Comparison of ENCODE assay signal across 1 cellular context in genomic region chr12:95648990-95649791, GRCh38.
TF ChIP-seq lines count a peak whose summit lies in the region.

No MANE protein-coding gene starts in this region.

TF ChIP-seq in HepG2, 621 proteins besides CTCF, POLR2A, EP300 and RAD21 (continued from another document):
- TF ChIP-seq HNF1B (CRISPR knock-in tag; IDR thresholded peaks at IDR 0.05) (no peak), ZNF547 (CRISPR knock-in tag; IDR thresholded peaks at IDR 0.05) (no peak), ZNF510 (CRISPR knock-in tag; IDR thresholded peaks at IDR 0.05; ENCODE audit: low read depth) (no peak), MBD4 (IDR thresholded peaks at IDR 0.05; ENCODE audit: borderline replicate concordance, low read length) (no peak), KMT2A (CRISPR knock-in tag; IDR thresholded peaks at IDR 0.05) (no peak), ZNF253 (CRISPR knock-in tag; IDR thresholded peaks at IDR 0.05; ENCODE audit: borderline replicate concordance) (no peak), ZNF496 (CRISPR knock-in tag; IDR thresholded peaks at IDR 0.05; ENCODE audit: insufficient replicate concordance) (no peak), ZNF225 (CRISPR knock-in tag; IDR thresholded peaks at IDR 0.05) (no peak), RXRB (CRISPR knock-in tag; IDR thresholded peaks at IDR 0.05; ENCODE audit: borderline replicate concordance) (peak; percentile 74; the same call in 1 of the 2 replicates), ZNF660 (CRISPR knock-in tag; IDR thresholded peaks at IDR 0.05; ENCODE audit: borderline replicate concordance, low read depth) (no peak), ELF3 (CRISPR knock-in tag; IDR thresholded peaks at IDR 0.05) (peak; percentile 64), NONO (IDR thresholded peaks at IDR 0.05) (no peak), NONO (CRISPR knock-in tag; conservative IDR thresholded peaks at IDR 0.05) (no peak), NPAS2 (CRISPR knock-in tag; IDR thresholded peaks at IDR 0.05; ENCODE audit: borderline replicate concordance) (no peak), ZBTB1 (CRISPR knock-in tag; IDR thresholded peaks at IDR 0.05; ENCODE audit: borderline replicate concordance) (no peak), PPARG (CRISPR knock-in tag; conservative IDR thresholded peaks at IDR 0.05) (peak; percentile 81), ETV5 (CRISPR knock-in tag; IDR thresholded peaks at IDR 0.05; ENCODE audit: borderline replicate concordance) (peak; percentile 19; the same call in 1 of the 2 replicates), PAWR (CRISPR knock-in tag; IDR thresholded peaks at IDR 0.05; ENCODE audit: borderline replicate concordance) (no peak), RXRA (CRISPR knock-in tag; IDR thresholded peaks at IDR 0.05) (no peak), SALL2 (CRISPR knock-in tag; IDR thresholded peaks at IDR 0.05) (no peak)
- TF ChIP-seq, protein P1, sequence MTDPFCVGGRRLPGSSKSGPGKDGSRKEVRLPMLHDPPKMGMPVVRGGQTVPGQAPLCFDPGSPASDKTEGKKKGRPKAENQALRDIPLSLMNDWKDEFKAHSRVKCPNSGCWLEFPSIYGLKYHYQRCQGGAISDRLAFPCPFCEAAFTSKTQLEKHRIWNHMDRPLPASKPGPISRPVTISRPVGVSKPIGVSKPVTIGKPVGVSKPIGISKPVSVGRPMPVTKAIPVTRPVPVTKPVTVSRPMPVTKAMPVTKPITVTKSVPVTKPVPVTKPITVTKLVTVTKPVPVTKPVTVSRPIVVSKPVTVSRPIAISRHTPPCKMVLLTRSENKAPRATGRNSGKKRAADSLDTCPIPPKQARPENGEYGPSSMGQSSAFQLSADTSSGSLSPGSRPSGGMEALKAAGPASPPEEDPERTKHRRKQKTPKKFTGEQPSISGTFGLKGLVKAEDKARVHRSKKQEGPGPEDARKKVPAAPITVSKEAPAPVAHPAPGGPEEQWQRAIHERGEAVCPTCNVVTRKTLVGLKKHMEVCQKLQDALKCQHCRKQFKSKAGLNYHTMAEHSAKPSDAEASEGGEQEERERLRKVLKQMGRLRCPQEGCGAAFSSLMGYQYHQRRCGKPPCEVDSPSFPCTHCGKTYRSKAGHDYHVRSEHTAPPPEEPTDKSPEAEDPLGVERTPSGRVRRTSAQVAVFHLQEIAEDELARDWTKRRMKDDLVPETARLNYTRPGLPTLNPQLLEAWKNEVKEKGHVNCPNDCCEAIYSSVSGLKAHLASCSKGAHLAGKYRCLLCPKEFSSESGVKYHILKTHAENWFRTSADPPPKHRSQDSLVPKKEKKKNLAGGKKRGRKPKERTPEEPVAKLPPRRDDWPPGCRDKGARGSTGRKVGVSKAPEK (CRISPR knock-in tag; IDR thresholded peaks at IDR 0.05; ENCODE audit: borderline replicate concordance), result no peak
- TF ChIP-seq, protein P2, sequence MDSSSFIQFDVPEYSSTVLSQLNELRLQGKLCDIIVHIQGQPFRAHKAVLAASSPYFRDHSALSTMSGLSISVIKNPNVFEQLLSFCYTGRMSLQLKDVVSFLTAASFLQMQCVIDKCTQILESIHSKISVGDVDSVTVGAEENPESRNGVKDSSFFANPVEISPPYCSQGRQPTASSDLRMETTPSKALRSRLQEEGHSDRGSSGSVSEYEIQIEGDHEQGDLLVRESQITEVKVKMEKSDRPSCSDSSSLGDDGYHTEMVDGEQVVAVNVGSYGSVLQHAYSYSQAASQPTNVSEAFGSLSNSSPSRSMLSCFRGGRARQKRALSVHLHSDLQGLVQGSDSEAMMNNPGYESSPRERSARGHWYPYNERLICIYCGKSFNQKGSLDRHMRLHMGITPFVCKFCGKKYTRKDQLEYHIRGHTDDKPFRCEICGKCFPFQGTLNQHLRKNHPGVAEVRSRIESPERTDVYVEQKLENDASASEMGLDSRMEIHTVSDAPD (CRISPR knock-in tag; IDR thresholded peaks at IDR 0.05), result no peak
- TF ChIP-seq, protein P3, sequence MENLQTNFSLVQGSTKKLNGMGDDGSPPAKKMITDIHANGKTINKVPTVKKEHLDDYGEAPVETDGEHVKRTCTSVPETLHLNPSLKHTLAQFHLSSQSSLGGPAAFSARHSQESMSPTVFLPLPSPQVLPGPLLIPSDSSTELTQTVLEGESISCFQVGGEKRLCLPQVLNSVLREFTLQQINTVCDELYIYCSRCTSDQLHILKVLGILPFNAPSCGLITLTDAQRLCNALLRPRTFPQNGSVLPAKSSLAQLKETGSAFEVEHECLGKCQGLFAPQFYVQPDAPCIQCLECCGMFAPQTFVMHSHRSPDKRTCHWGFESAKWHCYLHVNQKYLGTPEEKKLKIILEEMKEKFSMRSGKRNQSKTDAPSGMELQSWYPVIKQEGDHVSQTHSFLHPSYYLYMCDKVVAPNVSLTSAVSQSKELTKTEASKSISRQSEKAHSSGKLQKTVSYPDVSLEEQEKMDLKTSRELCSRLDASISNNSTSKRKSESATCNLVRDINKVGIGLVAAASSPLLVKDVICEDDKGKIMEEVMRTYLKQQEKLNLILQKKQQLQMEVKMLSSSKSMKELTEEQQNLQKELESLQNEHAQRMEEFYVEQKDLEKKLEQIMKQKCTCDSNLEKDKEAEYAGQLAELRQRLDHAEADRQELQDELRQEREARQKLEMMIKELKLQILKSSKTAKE (CRISPR knock-in tag; IDR thresholded peaks at IDR 0.05; ENCODE audit: borderline replicate concordance), result no peak
- TF ChIP-seq, protein P4, sequence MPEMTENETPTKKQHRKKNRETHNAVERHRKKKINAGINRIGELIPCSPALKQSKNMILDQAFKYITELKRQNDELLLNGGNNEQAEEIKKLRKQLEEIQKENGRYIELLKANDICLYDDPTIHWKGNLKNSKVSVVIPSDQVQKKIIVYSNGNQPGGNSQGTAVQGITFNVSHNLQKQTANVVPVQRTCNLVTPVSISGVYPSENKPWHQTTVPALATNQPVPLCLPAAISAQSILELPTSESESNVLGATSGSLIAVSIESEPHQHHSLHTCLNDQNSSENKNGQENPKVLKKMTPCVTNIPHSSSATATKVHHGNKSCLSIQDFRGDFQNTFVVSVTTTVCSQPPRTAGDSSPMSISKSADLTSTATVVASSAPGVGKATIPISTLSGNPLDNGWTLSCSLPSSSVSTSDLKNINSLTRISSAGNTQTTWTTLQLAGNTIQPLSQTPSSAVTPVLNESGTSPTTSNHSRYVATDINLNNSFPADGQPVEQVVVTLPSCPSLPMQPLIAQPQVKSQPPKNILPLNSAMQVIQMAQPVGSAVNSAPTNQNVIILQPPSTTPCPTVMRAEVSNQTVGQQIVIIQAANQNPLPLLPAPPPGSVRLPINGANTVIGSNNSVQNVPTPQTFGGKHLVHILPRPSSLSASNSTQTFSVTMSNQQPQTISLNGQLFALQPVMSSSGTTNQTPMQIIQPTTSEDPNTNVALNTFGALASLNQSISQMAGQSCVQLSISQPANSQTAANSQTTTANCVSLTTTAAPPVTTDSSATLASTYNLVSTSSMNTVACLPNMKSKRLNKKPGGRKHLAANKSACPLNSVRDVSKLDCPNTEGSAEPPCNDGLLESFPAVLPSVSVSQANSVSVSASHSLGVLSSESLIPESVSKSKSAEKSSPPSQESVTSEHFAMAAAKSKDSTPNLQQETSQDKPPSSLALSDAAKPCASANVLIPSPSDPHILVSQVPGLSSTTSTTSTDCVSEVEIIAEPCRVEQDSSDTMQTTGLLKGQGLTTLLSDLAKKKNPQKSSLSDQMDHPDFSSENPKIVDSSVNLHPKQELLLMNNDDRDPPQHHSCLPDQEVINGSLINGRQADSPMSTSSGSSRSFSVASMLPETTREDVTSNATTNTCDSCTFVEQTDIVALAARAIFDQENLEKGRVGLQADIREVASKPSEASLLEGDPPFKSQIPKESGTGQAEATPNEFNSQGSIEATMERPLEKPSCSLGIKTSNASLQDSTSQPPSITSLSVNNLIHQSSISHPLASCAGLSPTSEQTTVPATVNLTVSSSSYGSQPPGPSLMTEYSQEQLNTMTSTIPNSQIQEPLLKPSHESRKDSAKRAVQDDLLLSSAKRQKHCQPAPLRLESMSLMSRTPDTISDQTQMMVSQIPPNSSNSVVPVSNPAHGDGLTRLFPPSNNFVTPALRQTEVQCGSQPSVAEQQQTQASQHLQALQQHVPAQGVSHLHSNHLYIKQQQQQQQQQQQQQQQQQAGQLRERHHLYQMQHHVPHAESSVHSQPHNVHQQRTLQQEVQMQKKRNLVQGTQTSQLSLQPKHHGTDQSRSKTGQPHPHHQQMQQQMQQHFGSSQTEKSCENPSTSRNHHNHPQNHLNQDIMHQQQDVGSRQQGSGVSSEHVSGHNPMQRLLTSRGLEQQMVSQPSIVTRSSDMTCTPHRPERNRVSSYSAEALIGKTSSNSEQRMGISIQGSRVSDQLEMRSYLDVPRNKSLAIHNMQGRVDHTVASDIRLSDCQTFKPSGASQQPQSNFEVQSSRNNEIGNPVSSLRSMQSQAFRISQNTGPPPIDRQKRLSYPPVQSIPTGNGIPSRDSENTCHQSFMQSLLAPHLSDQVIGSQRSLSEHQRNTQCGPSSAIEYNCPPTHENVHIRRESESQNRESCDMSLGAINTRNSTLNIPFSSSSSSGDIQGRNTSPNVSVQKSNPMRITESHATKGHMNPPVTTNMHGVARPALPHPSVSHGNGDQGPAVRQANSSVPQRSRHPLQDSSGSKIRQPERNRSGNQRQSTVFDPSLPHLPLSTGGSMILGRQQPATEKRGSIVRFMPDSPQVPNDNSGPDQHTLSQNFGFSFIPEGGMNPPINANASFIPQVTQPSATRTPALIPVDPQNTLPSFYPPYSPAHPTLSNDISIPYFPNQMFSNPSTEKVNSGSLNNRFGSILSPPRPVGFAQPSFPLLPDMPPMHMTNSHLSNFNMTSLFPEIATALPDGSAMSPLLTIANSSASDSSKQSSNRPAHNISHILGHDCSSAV (CRISPR knock-in tag; IDR thresholded peaks at IDR 0.05; ENCODE audit: borderline replicate concordance), result no peak
- TF ChIP-seq, protein P5, sequence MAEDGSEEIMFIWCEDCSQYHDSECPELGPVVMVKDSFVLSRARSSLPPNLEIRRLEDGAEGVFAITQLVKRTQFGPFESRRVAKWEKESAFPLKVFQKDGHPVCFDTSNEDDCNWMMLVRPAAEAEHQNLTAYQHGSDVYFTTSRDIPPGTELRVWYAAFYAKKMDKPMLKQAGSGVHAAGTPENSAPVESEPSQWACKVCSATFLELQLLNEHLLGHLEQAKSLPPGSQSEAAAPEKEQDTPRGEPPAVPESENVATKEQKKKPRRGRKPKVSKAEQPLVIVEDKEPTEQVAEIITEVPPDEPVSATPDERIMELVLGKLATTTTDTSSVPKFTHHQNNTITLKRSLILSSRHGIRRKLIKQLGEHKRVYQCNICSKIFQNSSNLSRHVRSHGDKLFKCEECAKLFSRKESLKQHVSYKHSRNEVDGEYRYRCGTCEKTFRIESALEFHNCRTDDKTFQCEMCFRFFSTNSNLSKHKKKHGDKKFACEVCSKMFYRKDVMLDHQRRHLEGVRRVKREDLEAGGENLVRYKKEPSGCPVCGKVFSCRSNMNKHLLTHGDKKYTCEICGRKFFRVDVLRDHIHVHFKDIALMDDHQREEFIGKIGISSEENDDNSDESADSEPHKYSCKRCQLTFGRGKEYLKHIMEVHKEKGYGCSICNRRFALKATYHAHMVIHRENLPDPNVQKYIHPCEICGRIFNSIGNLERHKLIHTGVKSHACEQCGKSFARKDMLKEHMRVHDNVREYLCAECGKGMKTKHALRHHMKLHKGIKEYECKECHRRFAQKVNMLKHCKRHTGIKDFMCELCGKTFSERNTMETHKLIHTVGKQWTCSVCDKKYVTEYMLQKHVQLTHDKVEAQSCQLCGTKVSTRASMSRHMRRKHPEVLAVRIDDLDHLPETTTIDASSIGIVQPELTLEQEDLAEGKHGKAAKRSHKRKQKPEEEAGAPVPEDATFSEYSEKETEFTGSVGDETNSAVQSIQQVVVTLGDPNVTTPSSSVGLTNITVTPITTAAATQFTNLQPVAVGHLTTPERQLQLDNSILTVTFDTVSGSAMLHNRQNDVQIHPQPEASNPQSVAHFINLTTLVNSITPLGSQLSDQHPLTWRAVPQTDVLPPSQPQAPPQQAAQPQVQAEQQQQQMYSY (CRISPR knock-in tag; IDR thresholded peaks at IDR 0.05), result peak; percentile 88
